14 cellular contexts compared by ENCODE assay signal in genomic region chr22:49946612-49947295, GRCh38. TPM values are rescaled to one million over a fixed set of nuclear protein-coding genes. Genes with fewer than 3 reads are reported as not detected.
DNase-seq lines count a peak whose midpoint lies in the region; ATAC-seq and TF ChIP-seq lines count a peak whose summit lies in the region.
"Had no signal": no experiment of that assay in that cellular context is flagged by ENCODE, and none has a peak within 500 bp of the region (broad histone marks: within the 10 kb centered on the region; RNA-seq: fewer than 3 reads in every experiment).

No MANE protein-coding gene starts in this region.

- H3K27me3 Mint-ChIP-seq in activated T-cell treated with anti-CD3 and anti-CD28 coated beads, Interleukin-2, amount 50 U/mL, for 24 hours: no peaks in the 10 kb centered on the region
- no peaks in the 10 kb centered on the region for H3K27me3 Mint-ChIP-seq in activated T-cell treated with anti-CD3 and anti-CD28 coated beads, Interleukin-2, amount 50 U/mL, for 4 hours (ENCODE audit: low read depth)
- H3K27me3 Mint-ChIP-seq: activated CD4-positive, alpha-beta T cell treated with anti-CD3 and anti-CD28 coated beads for 36 hours had no signal

- H3K9me3 Mint-ChIP-seq in activated T-cell treated with anti-CD3 and anti-CD28 coated beads, Interleukin-2, amount 50 U/mL, for 24 hours: no peaks in the 10 kb centered on the region
- no peaks in the 10 kb centered on the region for H3K9me3 Mint-ChIP-seq in activated T-cell treated with anti-CD3 and anti-CD28 coated beads, Interleukin-2, amount 50 U/mL, for 4 hours

- peak overlapping the region; percentile 60 for H3K9ac ChIP-seq in SK-N-MC (ENCODE audit: insufficient read length)
- H3K9ac ChIP-seq in iPS-15b (ENCODE audit: low read depth, low read length): peak overlapping the region; percentile 65

- TF ChIP-seq POLR2A in thyroid gland (IDR thresholded peaks at IDR 0.05): no peak
- no peak for TF ChIP-seq POLR2A in Peyer's patch (IDR thresholded peaks at IDR 0.05)

- no peaks in the 10 kb centered on the region for H3K9me3 ChIP-seq in SK-N-MC (ENCODE audit: low read depth, low read length)
- no peaks in the 10 kb centered on the region for H3K9me3 ChIP-seq in iPS-15b (ENCODE audit: control insufficient read depth, insufficient read depth, low read length)
- no peaks in the 10 kb centered on the region for H3K9me3 ChIP-seq in thyroid gland
- H3K9me3 ChIP-seq in Peyer's patch: no peaks in the 10 kb centered on the region
- H3K9me3 ChIP-seq: sigmoid colon had no signal

- no peaks in the 10 kb centered on the region for H3K27me3 ChIP-seq in iPS-15b (ENCODE audit: control insufficient read depth, insufficient read depth, low read length)
- no peaks in the 10 kb centered on the region for H3K27me3 ChIP-seq in thyroid gland
- H3K27me3 ChIP-seq in Peyer's patch: no peaks in the 10 kb centered on the region
- H3K27me3 ChIP-seq: sigmoid colon had no signal

- WGBS in thyroid gland, 2 donors: 87 to 92% methylated on average over 8 to 14 of the region's 17 CpGs

- no peaks in the 10 kb centered on the region for H3K36me3 Mint-ChIP-seq in activated T-cell treated with anti-CD3 and anti-CD28 coated beads, Interleukin-2, amount 50 U/mL, for 24 hours (ENCODE audit: low read depth)
- no peaks in the 10 kb centered on the region for H3K36me3 Mint-ChIP-seq in activated T-cell treated with anti-CD3 and anti-CD28 coated beads, Interleukin-2, amount 50 U/mL, for 4 hours (ENCODE audit: insufficient read depth)

- H3K27ac Mint-ChIP-seq in activated T-cell treated with anti-CD3 and anti-CD28 coated beads, Interleukin-2, amount 50 U/mL, for 24 hours: peak overlapping the region; percentile 63
- H3K27ac Mint-ChIP-seq: activated CD4-positive, alpha-beta T cell treated with anti-CD3 and anti-CD28 coated beads for 36 hours had no signal

- no peak for TF ChIP-seq CTCF in thyroid gland (IDR thresholded peaks at IDR 0.05)
- TF ChIP-seq CTCF in Peyer's patch (IDR thresholded peaks at IDR 0.05): no peak

- peaks cover 13% of the 10 kb centered on the region for H3K4me1 Mint-ChIP-seq in activated T-cell treated with anti-CD3 and anti-CD28 coated beads, Interleukin-2, amount 50 U/mL, for 24 hours (ENCODE audit: low read depth)
- peaks cover 15% of the 10 kb centered on the region for H3K4me1 Mint-ChIP-seq in activated T-cell treated with anti-CD3 and anti-CD28 coated beads, Interleukin-2, amount 50 U/mL, for 4 hours (ENCODE audit: low read depth)

- H3K27ac ChIP-seq in SK-N-MC (peak overlapping the region; percentile 67), thyroid gland (peak overlapping the region in 2 of 3 donors; percentile 99), Peyer's patch (peak overlapping the region in 1 of 4 donors; percentile 99)

- DNase-seq in activated T-cell treated with anti-CD3 and anti-CD28 coated beads, Interleukin-2, amount 50 U/mL, for 24 hours: no peak
- no peak for DNase-seq in activated T-cell treated with anti-CD3 and anti-CD28 coated beads, Interleukin-2, amount 50 U/mL, for 4 hours
- DNase-seq in SK-N-MC (ENCODE audit: low read depth, low spot score) (no peak), thyroid gland (no peak), pons (ENCODE audit: low spot score) (no peak), Peyer's patch (no peak)
- DNase-seq: activated CD4-positive, alpha-beta T cell treated with anti-CD3 and anti-CD28 coated beads for 36 hours; activated effector memory CD4-positive, alpha-beta T cell treated with anti-CD3 and anti-CD28 coated beads, Interleukin-2, amount 50 U/mL, for 16 hours; GDM1; MV-4-11; NCI-H524 treated with DMSO at 0.1 percent for 48 hours; sigmoid colon had no signal

- intact Hi-C loops in thyroid gland (cut with DNase I): no loop called here

- H3K4me3 ChIP-seq in SK-N-MC: peak overlapping the region; percentile 25
- H3K4me3 ChIP-seq in iPS-15b (ENCODE audit: low read depth, low read length): no peak overlapping the region
- H3K4me3 ChIP-seq in thyroid gland (replicated peaks in 1 of 3): no peak overlapping the region
- H3K4me3 ChIP-seq in Peyer's patch: peak overlapping the region in 2 of 4 donors; percentile 61 to 67

- H3K36me3 ChIP-seq in SK-N-MC (ENCODE audit: insufficient read depth, low read length) (no peaks in the 10 kb centered on the region), iPS-15b (ENCODE audit: control insufficient read depth, insufficient read depth, low read length) (no peaks in the 10 kb centered on the region), thyroid gland (no peaks in the 10 kb centered on the region), Peyer's patch (no peaks in the 10 kb centered on the region)
- H3K36me3 ChIP-seq: sigmoid colon had no signal

- no peak overlapping the region for H3K4me3 Mint-ChIP-seq in activated T-cell treated with anti-CD3 and anti-CD28 coated beads, Interleukin-2, amount 50 U/mL, for 24 hours
- no peak overlapping the region for H3K4me3 Mint-ChIP-seq in activated T-cell treated with anti-CD3 and anti-CD28 coated beads, Interleukin-2, amount 50 U/mL, for 4 hours
- H3K4me3 Mint-ChIP-seq: activated CD4-positive, alpha-beta T cell treated with anti-CD3 and anti-CD28 coated beads for 36 hours had no signal

- ATAC-seq in activated T-cell treated with anti-CD3 and anti-CD28 coated beads, Interleukin-2, amount 50 U/mL, for 4 hours: no peak
- ATAC-seq in HG03571 (IDR thresholded peaks at IDR 0.05; ENCODE audit: unreplicated experiment): no peak
- ATAC-seq: activated CD4-positive, alpha-beta T cell treated with anti-CD3 and anti-CD28 coated beads for 36 hours had no signal

- H3K4me1 ChIP-seq in iPS-15b (ENCODE audit: control insufficient read depth, insufficient read depth, low read length) (peaks cover 4% of the 10 kb centered on the region), thyroid gland (peaks cover 39 to 47% of the 10 kb centered on the region in 2 donors), Peyer's patch (peaks cover 0 to 43% (median 14%) of the 10 kb centered on the region in 4 donors)

RNA-seq across cellular contexts. Expression of gene PIM3, which starts 13.8 kb away (rescaled TPM):
- 100 to 1,000 TPM; 426 to 498 (median 461) TPM for total RNA-seq in activated T-cell treated with anti-CD3 and anti-CD28 coated beads, Interleukin-2, amount 50 U/mL, for 4 hours
- total RNA-seq in thyroid gland (100 to 1,000 TPM in 1 of 4 donors, 10 to 100 TPM in 3; 45.4 to 108 (median 73.2) TPM), Peyer's patch (100 to 1,000 TPM in 2 of 4 donors, 10 to 100 TPM in 2; 66.2 to 142 (median 105) TPM)

RNA-seq across cellular contexts. Expression of gene CRELD2, which starts 28.3 kb away (rescaled TPM):
- 10 to 100 TPM; 62.8 to 71.2 (median 64.2) TPM for total RNA-seq in activated T-cell treated with anti-CD3 and anti-CD28 coated beads, Interleukin-2, amount 50 U/mL, for 4 hours
- total RNA-seq in thyroid gland (100 to 1,000 TPM in 3 of 4 donors, 10 to 100 TPM in 1; 50.3 to 244 (median 154) TPM), Peyer's patch (10 to 100 TPM; 33.3 to 52.0 (median 41.1) TPM)

RNA-seq across cellular contexts. Expression of gene ALG12, which starts 28.5 kb away (rescaled TPM):
- total RNA-seq in activated T-cell treated with anti-CD3 and anti-CD28 coated beads, Interleukin-2, amount 50 U/mL, for 4 hours: 10 to 100 TPM; 13.5 to 18.6 (median 14.6) TPM
- total RNA-seq in thyroid gland (10 to 100 TPM; 25.5 to 60.5 (median 52.2) TPM), Peyer's patch (10 to 100 TPM; 17.3 to 25.5 (median 22.1) TPM)
